8 cellular contexts compared by ENCODE assay signal in the genomic region with DNA sequence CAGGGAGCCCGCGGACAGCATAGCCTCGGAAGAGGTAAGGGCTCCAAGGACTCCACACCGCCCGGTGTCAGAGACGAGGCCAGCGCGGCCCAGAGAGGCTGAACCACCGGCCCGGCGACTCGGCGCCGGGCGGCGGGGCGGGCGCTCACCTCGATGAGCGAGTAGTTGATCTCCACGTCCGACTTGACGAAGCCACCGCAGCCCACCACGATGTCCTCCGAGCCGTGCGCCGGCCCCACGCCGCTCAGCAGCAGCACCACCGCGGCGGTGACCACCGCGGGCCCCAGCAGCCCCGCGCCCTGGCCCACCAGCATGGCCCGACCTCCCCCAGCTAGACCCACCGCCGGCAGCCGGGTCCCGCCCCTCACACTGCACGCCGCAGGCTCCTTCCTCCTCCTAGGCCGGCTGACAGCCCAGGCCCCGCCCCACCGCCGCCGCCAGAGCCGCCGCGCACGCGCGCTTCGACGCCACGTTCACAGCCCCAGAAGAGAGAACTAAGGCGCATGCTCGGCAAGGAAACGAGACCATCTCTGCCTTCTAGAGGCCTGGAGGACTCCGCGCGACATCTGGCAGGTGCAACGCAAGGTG. TPM values are rescaled to one million over a fixed set of nuclear protein-coding genes. Genes with fewer than 3 reads are reported as not detected.
DNase-seq lines count a peak whose midpoint lies in the region; ATAC-seq, FAIRE-seq and TF ChIP-seq lines count a peak whose summit lies in the region.
"Not testable (repeated sequence)": the region's sequence is repeated elsewhere in the genome, so short reads cannot be mapped to it uniquely, and the experiment has no call there.

A gene with protein sequence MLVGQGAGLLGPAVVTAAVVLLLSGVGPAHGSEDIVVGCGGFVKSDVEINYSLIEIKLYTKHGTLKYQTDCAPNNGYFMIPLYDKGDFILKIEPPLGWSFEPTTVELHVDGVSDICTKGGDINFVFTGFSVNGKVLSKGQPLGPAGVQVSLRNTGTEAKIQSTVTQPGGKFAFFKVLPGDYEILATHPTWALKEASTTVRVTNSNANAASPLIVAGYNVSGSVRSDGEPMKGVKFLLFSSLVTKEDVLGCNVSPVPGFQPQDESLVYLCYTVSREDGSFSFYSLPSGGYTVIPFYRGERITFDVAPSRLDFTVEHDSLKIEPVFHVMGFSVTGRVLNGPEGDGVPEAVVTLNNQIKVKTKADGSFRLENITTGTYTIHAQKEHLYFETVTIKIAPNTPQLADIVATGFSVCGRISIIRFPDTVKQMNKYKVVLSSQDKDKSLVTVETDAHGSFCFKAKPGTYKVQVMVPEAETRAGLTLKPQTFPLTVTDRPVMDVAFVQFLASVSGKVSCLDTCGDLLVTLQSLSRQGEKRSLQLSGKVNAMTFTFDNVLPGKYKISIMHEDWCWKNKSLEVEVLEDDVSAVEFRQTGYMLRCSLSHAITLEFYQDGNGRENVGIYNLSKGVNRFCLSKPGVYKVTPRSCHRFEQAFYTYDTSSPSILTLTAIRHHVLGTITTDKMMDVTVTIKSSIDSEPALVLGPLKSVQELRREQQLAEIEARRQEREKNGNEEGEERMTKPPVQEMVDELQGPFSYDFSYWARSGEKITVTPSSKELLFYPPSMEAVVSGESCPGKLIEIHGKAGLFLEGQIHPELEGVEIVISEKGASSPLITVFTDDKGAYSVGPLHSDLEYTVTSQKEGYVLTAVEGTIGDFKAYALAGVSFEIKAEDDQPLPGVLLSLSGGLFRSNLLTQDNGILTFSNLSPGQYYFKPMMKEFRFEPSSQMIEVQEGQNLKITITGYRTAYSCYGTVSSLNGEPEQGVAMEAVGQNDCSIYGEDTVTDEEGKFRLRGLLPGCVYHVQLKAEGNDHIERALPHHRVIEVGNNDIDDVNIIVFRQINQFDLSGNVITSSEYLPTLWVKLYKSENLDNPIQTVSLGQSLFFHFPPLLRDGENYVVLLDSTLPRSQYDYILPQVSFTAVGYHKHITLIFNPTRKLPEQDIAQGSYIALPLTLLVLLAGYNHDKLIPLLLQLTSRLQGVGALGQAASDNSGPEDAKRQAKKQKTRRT (minus strand): TSS at position 371 of the 588 bp plus-strand sequence. CDS start 57 bp downstream, at position 314.

- H3K4me1 Mint-ChIP-seq in astrocyte (ENCODE audit: low read depth, unreplicated experiment), result not testable (repeated sequence)

- not testable (repeated sequence) for H3K9me3 ChIP-seq in HUES48 (ENCODE audit: control insufficient read depth, insufficient read depth, low read length); astrocyte (ENCODE audit: insufficient read depth, low read depth, low read length); right atrium auricular region

- TF ChIP-seq CTCF in astrocyte (IDR thresholded peaks at IDR 0.05; ENCODE audit: insufficient read depth, low read depth, low read length); right atrium auricular region (IDR thresholded peaks at IDR 0.05): not testable (repeated sequence)

- not testable (repeated sequence) for H3K27ac ChIP-seq in HUES48 (ENCODE audit: low read depth, low read length); astrocyte (ENCODE audit: low read depth, low read length)
- H3K27ac ChIP-seq in right atrium auricular region, result peak within 1 kb of the TSS; percentile 59 to 64

- FAIRE-seq in astrocyte (lab: Jason Lieb, UNC), result not testable (repeated sequence)

- peaks cover 11% of the 10 kb centered on the region for H3K79me2 ChIP-seq in astrocyte (ENCODE audit: insufficient read depth, low read length)

- H3K36me3 Mint-ChIP-seq in astrocyte (ENCODE audit: low read depth, unreplicated experiment), result not testable (repeated sequence)

- not testable (repeated sequence) for H3K27ac Mint-ChIP-seq in astrocyte (ENCODE audit: unreplicated experiment)

- peak within 1 kb of the TSS; percentile 62 for H3K4me3 Mint-ChIP-seq in astrocyte (ENCODE audit: unreplicated experiment)

- H3K9me3 Mint-ChIP-seq in astrocyte (ENCODE audit: unreplicated experiment), result not testable (repeated sequence)

- not testable (repeated sequence) for H3K36me3 ChIP-seq in HUES48 (ENCODE audit: control insufficient read depth, insufficient read depth, low read length); astrocyte (ENCODE audit: insufficient read depth, low read length); right atrium auricular region

- not testable (repeated sequence) for H3K27me3 ChIP-seq in HUES48 (ENCODE audit: control insufficient read depth, insufficient read depth, low read length); astrocyte (ENCODE audit: insufficient read depth, low read length); right atrium auricular region

- H3K9ac ChIP-seq in HUES48 (ENCODE audit: low read depth, low read length), result not testable (repeated sequence)
- H3K9ac ChIP-seq in astrocyte (ENCODE audit: low read length), result peak within 1 kb of the TSS; percentile 67

- peak; percentile 96 for ATAC-seq in stimulated activated naive CD8-positive, alpha-beta T cell treated with anti-CD3 and anti-CD28 coated beads, Interleukin-15, Interleukin-2, amounts not matched to agents 100 U/mL and 50 U/mL, for 24 hours

- H3K4me1 ChIP-seq in HUES48 (ENCODE audit: control insufficient read depth, insufficient read depth, low read length); astrocyte (ENCODE audit: insufficient read depth, low read length); right atrium auricular region: not testable (repeated sequence)

- not testable (repeated sequence) for DNase-seq in G401 (ENCODE audit: low spot score); H4 (ENCODE audit: low spot score); astrocyte (ENCODE audit: low read depth)
- DNase-seq in activated CD4-positive, CD25-positive, alpha-beta regulatory T cell treated with anti-CD3 and anti-CD28 coated beads, Interleukin-2, amount 50 U/mL, for 16 hours (ENCODE audit: low read depth, low spot score), result peak; percentile 82
- DNase-seq in right atrium auricular region (ENCODE audit: low spot score) (peak; percentile 74), posterior vena cava (ENCODE audit: low spot score) (peak; percentile 98)
- peak; percentile 88 for DNase-seq in stimulated activated naive CD8-positive, alpha-beta T cell treated with anti-CD3 and anti-CD28 coated beads, Interleukin-15, Interleukin-2, amounts not matched to agents 100 U/mL and 50 U/mL, for 24 hours

- H4K20me1 ChIP-seq in astrocyte (ENCODE audit: insufficient read depth, low read length), result not testable (repeated sequence)

- H2AFZ ChIP-seq in astrocyte (ENCODE audit: low read depth, low read length), result not testable (repeated sequence)

- H3K27me3 Mint-ChIP-seq in astrocyte (ENCODE audit: low read depth, unreplicated experiment), result not testable (repeated sequence)

- in situ Hi-C loops in G401 (cut with HindIII; ENCODE audit: low sequenced_read_pairs), result not testable (repeated sequence)

- H3K4me2 ChIP-seq in astrocyte (ENCODE audit: low read length), result peak within 1 kb of the TSS; percentile 78

- intact Hi-C loops in posterior vena cava (cut with DNase I), result not testable (repeated sequence)

- H3K4me3 ChIP-seq in HUES48 (ENCODE audit: low read depth, low read length) (peak within 1 kb of the TSS; percentile 60; the same call in 1 of the 2 replicates), astrocyte (ENCODE audit: insufficient read depth, low read depth, low read length) (peak within 1 kb of the TSS; percentile 52), right atrium auricular region (peak within 1 kb of the TSS; percentile 65 to 67)

RNA-seq across cellular contexts. Expression of the gene that starts here (rescaled TPM):
- total RNA-seq in G401 (2014; rRNA removed; shearing (Covaris generic)), result 66.1 and 109 TPM in 2 replicates
- 101 and 105 TPM in 2 replicates for total RNA-seq in H4 (2014; rRNA removed; shearing (Covaris generic))
- total RNA-seq in astrocyte, result 269 and 307 TPM in 2 replicates
- total RNA-seq in right atrium auricular region, result 100 to 1,000 TPM; 223 to 229 TPM
- total RNA-seq in posterior vena cava, result 100 to 1,000 TPM; 100 to 141 TPM
